ENCODE assay signal across 20 cellular contexts in the genomic region with DNA sequence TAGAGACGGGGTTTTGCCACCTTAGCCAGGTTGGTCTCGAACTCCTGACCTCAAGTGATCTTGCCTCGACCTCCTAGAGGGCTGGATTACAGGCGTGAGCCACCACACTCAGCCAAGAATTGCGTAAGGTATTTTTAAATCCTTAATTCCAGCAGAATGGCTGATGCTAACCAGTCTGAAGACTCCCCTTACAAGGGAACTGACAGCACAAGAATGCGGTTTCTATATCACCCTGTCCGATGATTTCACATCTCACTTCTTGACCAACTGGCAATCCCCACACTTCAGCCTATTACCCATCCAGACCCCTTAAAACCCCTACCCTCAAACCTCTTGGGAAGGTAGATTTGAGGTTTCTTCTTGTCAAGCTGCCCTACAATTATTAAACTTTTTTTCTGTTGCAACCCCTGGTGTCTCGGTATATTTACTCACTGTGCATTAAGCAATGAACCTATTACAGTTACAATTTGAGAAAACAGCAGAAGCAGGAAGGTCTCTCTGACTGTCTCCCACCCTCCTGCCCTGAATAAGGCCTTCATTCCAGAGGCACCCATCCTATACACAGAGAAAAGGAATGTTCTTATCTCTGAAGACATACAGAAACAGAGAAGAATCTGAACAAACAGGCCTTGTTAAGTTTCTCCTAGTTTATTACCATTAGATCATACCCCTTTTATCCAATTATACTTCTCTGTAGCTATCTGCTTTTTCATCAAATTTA.
"Had no signal": no experiment of that assay in that cellular context is flagged by ENCODE, and none has a peak within 500 bp of the region (broad histone marks: within the 10 kb centered on the region; RNA-seq: fewer than 3 reads in every experiment).

No MANE protein-coding gene starts in this region.

- ATAC-seq: left ventricle myocardium superior; pancreas; right cardiac atrium; stimulated activated naive B cell treated with anti-CD40 and anti-IgM and Interleukin-4, amounts not matched to agents 10 μg/mL and 1 μg/mL and 100 μg/mL, for 72 hours; stimulated activated naive CD8-positive, alpha-beta T cell treated with anti-CD3 and anti-CD28 coated beads, Interleukin-15, amount 100 ng/mL, for 72 hours had no signal

- H3K27me3 ChIP-seq: colonic mucosa, esophagus squamous epithelium, pancreas, testis, tibial nerve had no signal

- H3K27ac ChIP-seq: colonic mucosa, esophagus squamous epithelium, pancreas, testis, tibial nerve had no signal

- H3K4me1 ChIP-seq: colonic mucosa, esophagus squamous epithelium, pancreas, testis, tibial nerve had no signal

- H3K36me3 ChIP-seq: colonic mucosa, esophagus squamous epithelium, pancreas, tibial nerve had no signal

- DNase-seq: cerebellar nuclear complex; colonic mucosa; dermis blood vessel endothelial cell; esophagus squamous epithelium; foreskin melanocyte; head of caudate nucleus; hippocampal formation; left ventricle myocardium superior; mesenchymal stem cell; naive B cell; occipital lobe; pancreas; right cardiac atrium; stimulated activated CD4-positive, alpha-beta T cell treated with anti-CD3 and anti-CD28 coated beads, Interleukin-2, amount 100 ng/mL, for 24 hours; stimulated activated CD4-positive, alpha-beta T cell treated with anti-CD3 and anti-CD28 coated beads, Interleukin-4, amount 100 ng/mL, for 4 hours; stimulated activated naive B cell treated with anti-CD40 and anti-IgM and Interleukin-4, amounts not matched to agents 10 μg/mL and 1 μg/mL and 100 μg/mL, for 72 hours; stimulated activated naive CD8-positive, alpha-beta T cell treated with anti-CD3 and anti-CD28 coated beads, Interleukin-15, amount 100 ng/mL, for 72 hours; testis had no signal

- H3K9me3 ChIP-seq: colonic mucosa, esophagus squamous epithelium, pancreas, testis had no signal

- H3K4me3 ChIP-seq: colonic mucosa, esophagus squamous epithelium, lung, pancreas, testis, tibial nerve had no signal
